8 cellular contexts compared by ENCODE assay signal in the genomic region with DNA sequence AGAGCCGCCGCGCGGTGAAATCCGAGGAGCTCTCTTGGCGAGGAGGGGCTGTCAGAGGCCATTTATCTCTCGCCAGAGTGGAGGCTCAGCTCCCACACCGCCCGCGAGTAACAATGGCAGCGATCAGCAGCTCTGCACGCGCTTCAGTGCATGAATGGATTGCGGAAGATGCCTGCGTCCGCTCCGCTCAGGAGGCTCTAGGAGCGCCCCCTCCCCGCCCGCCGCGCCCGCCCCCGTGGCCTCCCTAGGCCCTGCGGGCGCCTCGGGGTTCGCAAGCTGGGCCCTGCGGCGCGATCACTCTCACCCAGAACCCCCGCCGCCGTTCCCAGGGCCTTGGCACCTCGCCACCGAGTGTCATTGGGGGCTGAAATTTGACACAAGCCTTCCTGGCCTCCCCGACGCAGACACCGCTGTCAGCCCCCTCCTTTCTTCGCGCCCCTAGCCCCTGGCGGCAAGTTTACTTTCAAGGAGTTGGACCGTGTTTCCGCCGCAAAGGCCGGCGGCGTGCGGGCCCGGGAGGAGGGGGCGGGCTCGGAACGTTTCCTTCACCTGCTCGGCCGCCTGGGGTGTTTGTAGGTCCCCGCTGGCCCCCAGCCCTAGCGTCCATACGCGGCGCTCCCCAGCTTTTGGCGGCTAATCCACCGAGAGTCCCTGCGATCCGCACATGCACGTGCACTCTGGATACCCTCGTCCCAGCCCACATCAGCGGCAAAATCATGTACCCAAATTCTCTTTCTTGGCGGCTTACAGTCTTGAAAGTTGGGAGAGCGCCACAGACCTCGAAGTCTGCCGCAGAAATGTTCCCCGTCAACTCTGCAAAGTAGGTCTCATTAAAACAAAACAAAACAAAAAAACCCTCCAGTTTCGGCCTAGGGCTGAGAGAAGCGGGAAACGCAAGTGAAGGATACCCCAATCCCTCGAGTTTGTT. TPM values are rescaled to one million over a fixed set of nuclear protein-coding genes. Genes with fewer than 3 reads are reported as not detected.
DNase-seq lines count a peak whose midpoint lies in the region; TF ChIP-seq lines count a peak whose summit lies in the region.

No MANE protein-coding gene starts in this region.

- TF ChIP-seq CTCF in Calu3 (IDR thresholded peaks at IDR 0.05; ENCODE audit: unreplicated experiment) = no peak

- no peaks in the 10 kb centered on the region for H3K36me3 Mint-ChIP-seq in Calu3 (ENCODE audit: insufficient read depth, unreplicated experiment)

- intact Hi-C loops in Calu3 (cut with micrococcal nuclease; ENCODE audit: unreplicated experiment) = no loop called here

- peak overlapping the region in 12 of 21 experiments; percentile 8 to 77 (median 52) for H3K27ac ChIP-seq in skin epidermis

- DNase-seq in Calu3 (peak; percentile 15), LHCN-M2 (ENCODE audit: low read depth) (peak; percentile 14), astrocyte of the hippocampus (ENCODE audit: low read depth, low spot score) (peak; percentile 66), HuH-7 (ENCODE audit: low spot score) (no peak), SKM-1 (lab: John Stamatoyannopoulos, UW; ENCODE audit: unreplicated experiment) (no peak), iPS-NIHi11 (ENCODE audit: low spot score) (no peak)

- peak overlapping the region; percentile 62 for H3K4me3 Mint-ChIP-seq in Calu3 (ENCODE audit: low read depth, unreplicated experiment)

- no peak overlapping the region for H3K27ac Mint-ChIP-seq in Calu3 (ENCODE audit: unreplicated experiment)

- H3K9me3 Mint-ChIP-seq in Calu3 (ENCODE audit: low read depth, unreplicated experiment) = no peaks in the 10 kb centered on the region

- peaks cover 7% of the 10 kb centered on the region for H3K4me1 Mint-ChIP-seq in Calu3 (ENCODE audit: low read depth, unreplicated experiment)

- BruUV-seq in Calu3 (replicated peaks; lab: Mats Ljungman, UMichigan) = no TSS peak

- H3K9me3 ChIP-seq in iPS-18c (ENCODE audit: control insufficient read depth, insufficient read depth, low read length) = peaks cover 9% of the 10 kb centered on the region

- H3K27me3 Mint-ChIP-seq in Calu3 (ENCODE audit: unreplicated experiment) = no peaks in the 10 kb centered on the region

- peak overlapping the region; percentile 49 for H3K4me3 ChIP-seq in iPS-18c (ENCODE audit: insufficient read depth, low read depth, low read length)
- H3K4me3 ChIP-seq in skin epidermis = peak overlapping the region; percentile 32 to 50 (median 42)

- CTCF ChIA-PET in Calu3 (lab: Charles Lee) = no interaction called here

RNA-seq across cellular contexts. Expression of a gene that starts 49.0 kb away (rescaled TPM):
- total RNA-seq in Calu3 (2022) = 20.6 and 21.1 TPM in 2 replicates
- total RNA-seq in LHCN-M2 (2014; rRNA removed) = 17.7 and 18.8 TPM in 2 replicates
- polyA plus RNA-seq in LHCN-M2 (2012) = 13.1 TPM

Comparison
In these comparisons a context has a peak if more than half of its experiments do, and no peak if none do; other contexts are left out.
1. DNase-seq: peak in Calu3 (single experiment), LHCN-M2 (single experiment) and astrocyte of the hippocampus (single experiment); none in HuH-7 (single experiment), SKM-1 (single experiment) and iPS-NIHi11 (single experiment).